Comparison of ENCODE assay signal across 8 cellular contexts in genomic region chr9:96061293-96061987, GRCh38.
DNase-seq lines count a peak whose midpoint lies in the region; ATAC-seq lines count a peak whose summit lies in the region.

No MANE protein-coding gene starts in this region.

- no peaks in the 10 kb centered on the region for H3K36me3 ChIP-seq in HAP-1 (replicated peaks)

- H3K4me3 ChIP-seq in HAP-1: no peak overlapping the region

- no peaks in the 10 kb centered on the region for H3K9me3 ChIP-seq in HAP-1

- no peak for ATAC-seq in GM18520 (IDR thresholded peaks at IDR 0.05; ENCODE audit: unreplicated experiment)

- in situ Hi-C loops in HAP-1 (cut with MboI; ENCODE audit: low sequenced_read_pairs): no loop called here

- no peaks in the 10 kb centered on the region for H3K27me3 ChIP-seq in HAP-1 (ENCODE audit: low read depth)

- DNase-seq in Ammon's horn (ENCODE audit: low spot score) (peak; percentile 82), HAP-1 (ENCODE audit: low spot score in 2 of 2) (peak; percentile 31 to 48), T follicular helper cell (ENCODE audit: low read depth) (peak; percentile 30), astrocyte of the hippocampus (ENCODE audit: low read depth, low spot score) (peak; percentile 75), inferior parietal cortex (ENCODE audit: extremely low spot score) (peak; percentile 49), NCI-H1694 (lab: John Stamatoyannopoulos, UW) (no peak)
- DNase-seq in stimulated activated CD4-positive, alpha-beta T cell treated with anti-CD3 and anti-CD28 coated beads, Interleukin-4, amount 100 ng/mL, for 4 hours: peak; percentile 25 to 53

- H3K4me1 ChIP-seq in HAP-1: no peaks in the 10 kb centered on the region
